In the genomic region with DNA sequence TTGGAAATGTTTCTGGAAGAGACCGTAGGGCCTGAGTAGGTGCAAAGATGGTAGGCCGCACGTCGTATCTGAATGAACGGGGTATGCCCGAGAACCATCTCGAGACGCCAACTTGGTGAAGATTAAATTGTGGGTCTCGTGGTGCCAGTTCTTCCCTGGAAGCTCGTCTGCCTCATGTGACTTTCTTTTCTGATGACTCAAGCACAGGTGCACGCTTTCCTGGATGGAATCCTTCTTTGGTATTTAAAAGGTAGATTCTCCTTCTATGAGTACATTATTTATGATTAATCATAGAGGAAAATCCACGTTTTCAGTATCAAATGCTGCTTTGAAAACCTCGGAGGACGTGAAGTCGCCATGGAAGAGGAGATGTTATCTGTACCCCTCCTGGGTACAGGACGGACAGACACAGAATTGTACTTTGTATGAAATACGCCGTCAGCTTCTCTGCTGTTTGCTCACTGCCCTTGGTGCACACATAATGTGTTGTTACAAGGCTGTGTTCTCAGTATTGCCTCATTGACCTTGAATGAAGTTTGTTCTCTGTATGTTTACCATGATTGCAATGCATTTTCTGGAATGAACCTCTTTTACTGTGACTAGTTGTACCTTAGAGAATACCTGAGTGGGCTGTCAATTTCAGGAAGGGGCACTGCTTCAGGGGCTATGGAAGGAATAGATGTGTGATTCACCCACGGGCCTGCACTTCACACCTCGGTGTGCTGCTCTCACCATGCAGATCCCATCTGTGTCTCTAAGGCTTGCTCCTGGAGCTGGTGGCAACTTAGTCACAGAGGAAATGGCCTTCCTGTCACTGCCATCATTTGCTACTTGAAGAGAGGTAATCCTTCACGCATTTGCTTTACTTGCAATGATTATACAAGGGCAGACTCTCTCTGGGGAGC, we compare ENCODE assay signal across 1 cellular context.
TF ChIP-seq lines count a peak whose summit lies in the region.

No MANE protein-coding gene starts in this region.

TF ChIP-seq in HepG2, 621 proteins besides CTCF, POLR2A, EP300 and RAD21 (continued from another document and continues in another):
- TF ChIP-seq, protein P1, sequence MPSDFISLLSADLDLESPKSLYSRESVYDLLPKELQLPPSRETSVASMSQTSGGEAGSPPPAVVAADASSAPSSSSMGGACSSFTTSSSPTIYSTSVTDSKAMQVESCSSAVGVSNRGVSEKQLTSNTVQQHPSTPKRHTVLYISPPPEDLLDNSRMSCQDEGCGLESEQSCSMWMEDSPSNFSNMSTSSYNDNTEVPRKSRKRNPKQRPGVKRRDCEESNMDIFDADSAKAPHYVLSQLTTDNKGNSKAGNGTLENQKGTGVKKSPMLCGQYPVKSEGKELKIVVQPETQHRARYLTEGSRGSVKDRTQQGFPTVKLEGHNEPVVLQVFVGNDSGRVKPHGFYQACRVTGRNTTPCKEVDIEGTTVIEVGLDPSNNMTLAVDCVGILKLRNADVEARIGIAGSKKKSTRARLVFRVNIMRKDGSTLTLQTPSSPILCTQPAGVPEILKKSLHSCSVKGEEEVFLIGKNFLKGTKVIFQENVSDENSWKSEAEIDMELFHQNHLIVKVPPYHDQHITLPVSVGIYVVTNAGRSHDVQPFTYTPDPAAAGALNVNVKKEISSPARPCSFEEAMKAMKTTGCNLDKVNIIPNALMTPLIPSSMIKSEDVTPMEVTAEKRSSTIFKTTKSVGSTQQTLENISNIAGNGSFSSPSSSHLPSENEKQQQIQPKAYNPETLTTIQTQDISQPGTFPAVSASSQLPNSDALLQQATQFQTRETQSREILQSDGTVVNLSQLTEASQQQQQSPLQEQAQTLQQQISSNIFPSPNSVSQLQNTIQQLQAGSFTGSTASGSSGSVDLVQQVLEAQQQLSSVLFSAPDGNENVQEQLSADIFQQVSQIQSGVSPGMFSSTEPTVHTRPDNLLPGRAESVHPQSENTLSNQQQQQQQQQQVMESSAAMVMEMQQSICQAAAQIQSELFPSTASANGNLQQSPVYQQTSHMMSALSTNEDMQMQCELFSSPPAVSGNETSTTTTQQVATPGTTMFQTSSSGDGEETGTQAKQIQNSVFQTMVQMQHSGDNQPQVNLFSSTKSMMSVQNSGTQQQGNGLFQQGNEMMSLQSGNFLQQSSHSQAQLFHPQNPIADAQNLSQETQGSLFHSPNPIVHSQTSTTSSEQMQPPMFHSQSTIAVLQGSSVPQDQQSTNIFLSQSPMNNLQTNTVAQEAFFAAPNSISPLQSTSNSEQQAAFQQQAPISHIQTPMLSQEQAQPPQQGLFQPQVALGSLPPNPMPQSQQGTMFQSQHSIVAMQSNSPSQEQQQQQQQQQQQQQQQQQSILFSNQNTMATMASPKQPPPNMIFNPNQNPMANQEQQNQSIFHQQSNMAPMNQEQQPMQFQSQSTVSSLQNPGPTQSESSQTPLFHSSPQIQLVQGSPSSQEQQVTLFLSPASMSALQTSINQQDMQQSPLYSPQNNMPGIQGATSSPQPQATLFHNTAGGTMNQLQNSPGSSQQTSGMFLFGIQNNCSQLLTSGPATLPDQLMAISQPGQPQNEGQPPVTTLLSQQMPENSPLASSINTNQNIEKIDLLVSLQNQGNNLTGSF (CRISPR knock-in tag; IDR thresholded peaks at IDR 0.05): no peak
- TF ChIP-seq PHB2 (IDR thresholded peaks at IDR 0.05; ENCODE audit: partially characterized antibody) (no peak), HES4 (CRISPR knock-in tag; IDR thresholded peaks at IDR 0.05; ENCODE audit: borderline replicate concordance) (no peak), NRL (CRISPR knock-in tag; IDR thresholded peaks at IDR 0.05; ENCODE audit: borderline replicate concordance) (no peak), HDAC2 (CRISPR knock-in tag; IDR thresholded peaks at IDR 0.05) (peak; percentile 95), SRF (IDR thresholded peaks at IDR 0.05; ENCODE audit: low read depth, low read length) (no peak), NFYB (CRISPR knock-in tag; IDR thresholded peaks at IDR 0.05) (no peak), ONECUT2 (CRISPR knock-in tag; IDR thresholded peaks at IDR 0.05) (no peak), ETV5 (CRISPR knock-in tag; IDR thresholded peaks at IDR 0.05; ENCODE audit: borderline replicate concordance) (peak; percentile 63; the same call in 1 of the 2 replicates), MATR3 (CRISPR knock-in tag; IDR thresholded peaks at IDR 0.05) (no peak), SALL1 (CRISPR knock-in tag; IDR thresholded peaks at IDR 0.05) (peak; percentile 52; the same call in 1 of the 2 replicates), BCLAF1 (IDR thresholded peaks at IDR 0.05) (no peak), TMF1 (CRISPR knock-in tag; IDR thresholded peaks at IDR 0.05; ENCODE audit: low read depth) (no peak), HNF4G (IDR thresholded peaks at IDR 0.05; ENCODE audit: borderline replicate concordance, low read depth, low read length) (no peak), HNF4G (CRISPR knock-in tag; IDR thresholded peaks at IDR 0.05; ENCODE audit: borderline replicate concordance, low read depth) (no peak), IKZF4 (CRISPR knock-in tag; IDR thresholded peaks at IDR 0.05; ENCODE audit: borderline replicate concordance, low read depth, not compliant biosample characterization) (no peak), LRRFIP1 (CRISPR knock-in tag; conservative IDR thresholded peaks at IDR 0.05) (no peak), DNMT3B (CRISPR knock-in tag; conservative IDR thresholded peaks at IDR 0.05) (no peak), SP4 (CRISPR knock-in tag; IDR thresholded peaks at IDR 0.05) (no peak), ZNF878 (CRISPR knock-in tag; IDR thresholded peaks at IDR 0.05) (no peak), FOXA1 (IDR thresholded peaks at IDR 0.05) (peak; percentile 74), FOXA1 (CRISPR knock-in tag; IDR thresholded peaks at IDR 0.05) (peak; percentile 98), SOX5 (CRISPR knock-in tag; IDR thresholded peaks at IDR 0.05; ENCODE audit: borderline replicate concordance) (peak; percentile 90), ZNF782 (CRISPR knock-in tag; IDR thresholded peaks at IDR 0.05; ENCODE audit: borderline replicate concordance) (no peak), SAFB2 (CRISPR knock-in tag; IDR thresholded peaks at IDR 0.05; ENCODE audit: borderline replicate concordance, low read depth) (no peak), ZNF564 (CRISPR knock-in tag; IDR thresholded peaks at IDR 0.05) (no peak), MAF1 (CRISPR knock-in tag; IDR thresholded peaks at IDR 0.05; ENCODE audit: borderline replicate concordance) (no peak), ZNF24 (IDR thresholded peaks at IDR 0.05) (no peak), EED (CRISPR knock-in tag; IDR thresholded peaks at IDR 0.05) (no peak)
- TF ChIP-seq, protein P2, sequence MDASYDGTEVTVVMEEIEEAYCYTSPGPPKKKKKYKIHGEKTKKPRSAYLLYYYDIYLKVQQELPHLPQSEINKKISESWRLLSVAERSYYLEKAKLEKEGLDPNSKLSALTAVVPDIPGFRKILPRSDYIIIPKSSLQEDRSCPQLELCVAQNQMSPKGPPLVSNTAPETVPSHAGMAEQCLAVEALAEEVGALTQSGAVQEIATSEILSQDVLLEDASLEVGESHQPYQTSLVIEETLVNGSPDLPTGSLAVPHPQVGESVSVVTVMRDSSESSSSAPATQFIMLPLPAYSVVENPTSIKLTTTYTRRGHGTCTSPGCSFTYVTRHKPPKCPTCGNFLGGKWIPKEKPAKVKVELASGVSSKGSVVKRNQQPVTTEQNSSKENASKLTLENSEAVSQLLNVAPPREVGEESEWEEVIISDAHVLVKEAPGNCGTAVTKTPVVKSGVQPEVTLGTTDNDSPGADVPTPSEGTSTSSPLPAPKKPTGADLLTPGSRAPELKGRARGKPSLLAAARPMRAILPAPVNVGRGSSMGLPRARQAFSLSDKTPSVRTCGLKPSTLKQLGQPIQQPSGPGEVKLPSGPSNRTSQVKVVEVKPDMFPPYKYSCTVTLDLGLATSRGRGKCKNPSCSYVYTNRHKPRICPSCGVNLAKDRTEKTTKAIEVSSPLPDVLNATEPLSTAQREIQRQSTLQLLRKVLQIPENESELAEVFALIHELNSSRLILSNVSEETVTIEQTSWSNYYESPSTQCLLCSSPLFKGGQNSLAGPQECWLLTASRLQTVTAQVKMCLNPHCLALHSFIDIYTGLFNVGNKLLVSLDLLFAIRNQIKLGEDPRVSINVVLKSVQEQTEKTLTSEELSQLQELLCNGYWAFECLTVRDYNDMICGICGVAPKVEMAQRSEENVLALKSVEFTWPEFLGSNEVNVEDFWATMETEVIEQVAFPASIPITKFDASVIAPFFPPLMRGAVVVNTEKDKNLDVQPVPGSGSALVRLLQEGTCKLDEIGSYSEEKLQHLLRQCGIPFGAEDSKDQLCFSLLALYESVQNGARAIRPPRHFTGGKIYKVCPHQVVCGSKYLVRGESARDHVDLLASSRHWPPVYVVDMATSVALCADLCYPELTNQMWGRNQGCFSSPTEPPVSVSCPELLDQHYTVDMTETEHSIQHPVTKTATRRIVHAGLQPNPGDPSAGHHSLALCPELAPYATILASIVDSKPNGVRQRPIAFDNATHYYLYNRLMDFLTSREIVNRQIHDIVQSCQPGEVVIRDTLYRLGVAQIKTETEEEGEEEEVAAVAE (CRISPR knock-in tag; IDR thresholded peaks at IDR 0.05; ENCODE audit: borderline replicate concordance): 0 out of 2 replicates have a peak, but pooled peaks have one; percentile 59
- TF ChIP-seq, protein P3, sequence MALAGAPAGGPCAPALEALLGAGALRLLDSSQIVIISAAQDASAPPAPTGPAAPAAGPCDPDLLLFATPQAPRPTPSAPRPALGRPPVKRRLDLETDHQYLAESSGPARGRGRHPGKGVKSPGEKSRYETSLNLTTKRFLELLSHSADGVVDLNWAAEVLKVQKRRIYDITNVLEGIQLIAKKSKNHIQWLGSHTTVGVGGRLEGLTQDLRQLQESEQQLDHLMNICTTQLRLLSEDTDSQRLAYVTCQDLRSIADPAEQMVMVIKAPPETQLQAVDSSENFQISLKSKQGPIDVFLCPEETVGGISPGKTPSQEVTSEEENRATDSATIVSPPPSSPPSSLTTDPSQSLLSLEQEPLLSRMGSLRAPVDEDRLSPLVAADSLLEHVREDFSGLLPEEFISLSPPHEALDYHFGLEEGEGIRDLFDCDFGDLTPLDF (CRISPR knock-in tag; IDR thresholded peaks at IDR 0.05): no peak
- TF ChIP-seq, protein P4, sequence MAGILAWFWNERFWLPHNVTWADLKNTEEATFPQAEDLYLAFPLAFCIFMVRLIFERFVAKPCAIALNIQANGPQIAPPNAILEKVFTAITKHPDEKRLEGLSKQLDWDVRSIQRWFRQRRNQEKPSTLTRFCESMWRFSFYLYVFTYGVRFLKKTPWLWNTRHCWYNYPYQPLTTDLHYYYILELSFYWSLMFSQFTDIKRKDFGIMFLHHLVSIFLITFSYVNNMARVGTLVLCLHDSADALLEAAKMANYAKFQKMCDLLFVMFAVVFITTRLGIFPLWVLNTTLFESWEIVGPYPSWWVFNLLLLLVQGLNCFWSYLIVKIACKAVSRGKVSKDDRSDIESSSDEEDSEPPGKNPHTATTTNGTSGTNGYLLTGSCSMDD (CRISPR knock-in tag; IDR thresholded peaks at IDR 0.05): no peak
- TF ChIP-seq, protein P5, sequence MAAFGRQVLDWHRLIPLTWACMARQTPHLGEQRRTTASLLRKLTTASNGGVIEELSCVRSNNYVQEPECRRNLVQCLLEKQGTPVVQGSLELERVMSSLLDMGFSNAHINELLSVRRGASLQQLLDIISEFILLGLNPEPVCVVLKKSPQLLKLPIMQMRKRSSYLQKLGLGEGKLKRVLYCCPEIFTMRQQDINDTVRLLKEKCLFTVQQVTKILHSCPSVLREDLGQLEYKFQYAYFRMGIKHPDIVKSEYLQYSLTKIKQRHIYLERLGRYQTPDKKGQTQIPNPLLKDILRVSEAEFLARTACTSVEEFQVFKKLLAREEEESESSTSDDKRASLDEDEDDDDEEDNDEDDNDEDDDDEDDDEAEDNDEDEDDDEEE (CRISPR knock-in tag; IDR thresholded peaks at IDR 0.05): no peak
- TF ChIP-seq, protein P6, sequence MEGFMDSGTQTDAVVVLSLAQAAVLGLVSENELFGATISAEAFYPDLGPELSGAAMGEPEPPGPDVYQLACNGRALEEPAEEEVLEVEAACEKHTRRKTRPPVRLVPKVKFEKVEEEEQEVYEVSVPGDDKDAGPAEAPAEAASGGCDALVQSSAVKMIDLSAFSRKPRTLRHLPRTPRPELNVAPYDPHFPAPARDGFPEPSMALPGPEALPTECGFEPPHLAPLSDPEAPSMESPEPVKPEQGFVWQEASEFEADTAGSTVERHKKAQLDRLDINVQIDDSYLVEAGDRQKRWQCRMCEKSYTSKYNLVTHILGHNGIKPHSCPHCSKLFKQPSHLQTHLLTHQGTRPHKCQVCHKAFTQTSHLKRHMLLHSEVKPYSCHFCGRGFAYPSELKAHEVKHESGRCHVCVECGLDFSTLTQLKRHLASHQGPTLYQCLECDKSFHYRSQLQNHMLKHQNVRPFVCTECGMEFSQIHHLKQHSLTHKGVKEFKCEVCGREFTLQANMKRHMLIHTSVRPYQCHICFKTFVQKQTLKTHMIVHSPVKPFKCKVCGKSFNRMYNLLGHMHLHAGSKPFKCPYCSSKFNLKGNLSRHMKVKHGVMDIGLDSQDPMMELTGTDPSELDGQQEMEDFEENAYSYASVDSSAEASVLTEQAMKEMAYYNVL (CRISPR knock-in tag; IDR thresholded peaks at IDR 0.05; ENCODE audit: borderline replicate concordance): 0 out of 2 replicates have a peak, but pooled peaks have one; percentile 43
